ENCODE assay signal across 22 cellular contexts in genomic region chr1:152491537-152491936, GRCh38. TPM values are rescaled to one million over a fixed set of nuclear protein-coding genes. Genes with fewer than 3 reads are reported as not detected.
DNase-seq lines count a peak whose midpoint lies in the region; TF ChIP-seq lines count a peak whose summit lies in the region.
"Not testable (repeated sequence)": the region's sequence is repeated elsewhere in the genome, so short reads cannot be mapped to it uniquely, and the experiment has no call there.
"Had no signal": no experiment of that assay in that cellular context is flagged by ENCODE, and none has a peak within 500 bp of the region (broad histone marks: within the 10 kb centered on the region; RNA-seq: fewer than 3 reads in every experiment).

No MANE protein-coding gene starts in this region.

- peak; percentile 42 for TF ChIP-seq CTCF in 22Rv1 (IDR thresholded peaks at IDR 0.05)
- peak; percentile 11 for TF ChIP-seq CTCF in GM20000 (IDR thresholded peaks at IDR 0.05; ENCODE audit: extremely low read depth, missing control alignments)

- DNase-seq in Caki2 (ENCODE audit: low read depth) (peak; percentile 12), Kasumi-1 (lab: John Stamatoyannopoulos, UW) (peak; percentile 16 to 45), NCI-H226 (peak; percentile 13), SK-MEL-5 (ENCODE audit: low read depth, low spot score) (peak; percentile 55), dermis blood vessel endothelial cell (peak; percentile 27), left kidney (ENCODE audit: low read depth, low spot score) (peak; percentile 19)
- not testable (repeated sequence) for DNase-seq in GM20000 (ENCODE audit: low spot score)

- H3K27ac ChIP-seq in 22Rv1 = not testable (repeated sequence)

- in situ Hi-C loops in Caki2 (cut with HindIII; ENCODE audit: low pct_unique_long_range_greater_than_20kb, low sequenced_read_pairs); SK-MEL-5 (cut with HindIII; ENCODE audit: low pct_unique_long_range_greater_than_20kb, low sequenced_read_pairs): not testable (repeated sequence)

RNA-seq across cellular contexts. Expression of gene LCE5A, which starts 19.1 kb away (rescaled TPM):
- total RNA-seq in Caki2 (2014; rRNA removed; shearing (Covaris generic); ENCODE audit: low replicate concordance) = not detected in 2 replicates
- not detected in 2 replicates for total RNA-seq in SK-MEL-5 (2014; rRNA removed; shearing (Covaris generic))
- not detected in 2 replicates for polyA plus RNA-seq in SK-MEL-5 (2015; cell fraction: cytosol; rRNA removed)
- not detected in 2 replicates for polyA plus RNA-seq in SK-MEL-5 (2015; cell fraction: nucleus; rRNA removed)
- total RNA-seq in dermis blood vessel endothelial cell = not detected in 2 replicates
- total RNA-seq: activated CD4-positive, alpha-beta memory T cell treated with anti-CD3 and anti-CD28 coated beads for 36 hours; activated naive CD4-positive, alpha-beta T cell treated with anti-CD3 and anti-CD28 coated beads for 36 hours; activated T-helper 1 cell treated with anti-CD3 and anti-CD28 coated beads, Interleukin-12 subunit alpha, Interleukin-12 subunit beta, Interleukin-2, Interleukin-4 antibody, amounts not matched to agents 30 ng/mL and 10 ng/mL and 1 ng/mL, durations not matched to agents 14 hours and 24 hours and 36 hours; adrenal gland; body of pancreas; Daoy; fibroblast of villous mesenchyme; kidney; lung; neural crest cell; pancreas; right atrium auricular region; SJCRH30; tibial nerve had no signal
- polyA plus RNA-seq: adrenal gland, pancreas had no signal

RNA-seq across cellular contexts. Expression of gene CRCT1, which starts 22.7 kb away (rescaled TPM):
- not detected in 2 replicates for total RNA-seq in Caki2 (2014; rRNA removed; shearing (Covaris generic); ENCODE audit: low replicate concordance)
- not detected in 2 replicates for total RNA-seq in SK-MEL-5 (2014; rRNA removed; shearing (Covaris generic))
- not detected in 2 replicates for polyA plus RNA-seq in SK-MEL-5 (2015; cell fraction: cytosol; rRNA removed)
- not detected in 2 replicates for polyA plus RNA-seq in SK-MEL-5 (2015; cell fraction: nucleus; rRNA removed)
- total RNA-seq in dermis blood vessel endothelial cell = not detected in 2 replicates
- total RNA-seq: activated CD4-positive, alpha-beta memory T cell treated with anti-CD3 and anti-CD28 coated beads for 36 hours; activated naive CD4-positive, alpha-beta T cell treated with anti-CD3 and anti-CD28 coated beads for 36 hours; activated T-helper 1 cell treated with anti-CD3 and anti-CD28 coated beads, Interleukin-12 subunit alpha, Interleukin-12 subunit beta, Interleukin-2, Interleukin-4 antibody, amounts not matched to agents 30 ng/mL and 10 ng/mL and 1 ng/mL, durations not matched to agents 14 hours and 24 hours and 36 hours; adrenal gland; body of pancreas; Daoy; fibroblast of villous mesenchyme; kidney; lung; neural crest cell; pancreas; right atrium auricular region; SJCRH30; tibial nerve had no signal
- polyA plus RNA-seq: adrenal gland, lung had no signal
